Comparison of ENCODE assay signal across 1 cellular context in the genomic region with DNA sequence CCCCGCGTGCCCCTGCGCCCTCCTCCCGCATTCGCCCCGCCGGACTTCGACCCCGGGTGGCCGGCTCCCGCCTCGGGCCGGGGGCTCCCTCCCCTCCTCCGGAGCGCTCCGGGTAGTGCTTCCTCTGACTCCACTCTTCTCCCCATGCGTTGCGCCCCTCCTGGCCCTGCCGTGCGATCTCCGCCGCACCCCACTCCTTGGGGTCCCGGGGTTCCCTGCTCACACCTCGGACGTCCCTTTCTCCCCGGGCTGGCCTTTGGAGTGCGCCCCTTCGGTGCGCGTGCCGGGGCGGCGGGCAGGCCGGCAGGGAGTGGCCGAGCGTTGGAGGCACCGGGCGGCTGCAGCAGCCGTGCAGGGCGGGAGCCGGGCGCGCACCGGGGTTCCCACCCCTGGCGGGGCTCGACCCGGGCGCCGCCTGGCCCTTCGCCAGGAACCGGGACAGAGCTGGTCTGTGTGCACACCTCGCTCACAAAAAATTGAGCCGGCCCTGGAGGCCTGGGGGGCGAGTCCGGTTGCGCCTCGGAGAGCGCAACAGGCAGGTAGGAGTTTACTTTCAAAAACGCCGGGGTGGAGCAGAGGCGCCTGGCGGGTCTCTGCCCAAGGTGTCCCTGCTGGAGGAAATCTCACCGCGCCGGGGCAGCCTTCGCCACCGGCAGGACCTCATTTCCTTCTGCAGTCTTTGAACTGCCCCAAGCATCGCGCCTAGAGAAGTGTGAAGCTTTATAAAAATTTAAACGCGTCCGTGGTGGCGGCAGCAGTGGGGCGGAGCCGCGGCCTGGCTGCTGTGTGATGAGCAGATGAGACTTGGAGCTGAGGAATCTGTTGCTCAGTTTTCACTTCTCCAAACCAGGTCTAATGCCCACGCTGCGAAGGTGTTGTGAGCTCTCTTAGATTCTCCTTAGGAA.
TF ChIP-seq lines count a peak whose summit lies in the region.

No MANE protein-coding gene starts in this region.

TF ChIP-seq in K562, 482 proteins besides CTCF, POLR2A, EP300 and RAD21 (continued from another document and continues in another):
- TF ChIP-seq, protein P1, sequence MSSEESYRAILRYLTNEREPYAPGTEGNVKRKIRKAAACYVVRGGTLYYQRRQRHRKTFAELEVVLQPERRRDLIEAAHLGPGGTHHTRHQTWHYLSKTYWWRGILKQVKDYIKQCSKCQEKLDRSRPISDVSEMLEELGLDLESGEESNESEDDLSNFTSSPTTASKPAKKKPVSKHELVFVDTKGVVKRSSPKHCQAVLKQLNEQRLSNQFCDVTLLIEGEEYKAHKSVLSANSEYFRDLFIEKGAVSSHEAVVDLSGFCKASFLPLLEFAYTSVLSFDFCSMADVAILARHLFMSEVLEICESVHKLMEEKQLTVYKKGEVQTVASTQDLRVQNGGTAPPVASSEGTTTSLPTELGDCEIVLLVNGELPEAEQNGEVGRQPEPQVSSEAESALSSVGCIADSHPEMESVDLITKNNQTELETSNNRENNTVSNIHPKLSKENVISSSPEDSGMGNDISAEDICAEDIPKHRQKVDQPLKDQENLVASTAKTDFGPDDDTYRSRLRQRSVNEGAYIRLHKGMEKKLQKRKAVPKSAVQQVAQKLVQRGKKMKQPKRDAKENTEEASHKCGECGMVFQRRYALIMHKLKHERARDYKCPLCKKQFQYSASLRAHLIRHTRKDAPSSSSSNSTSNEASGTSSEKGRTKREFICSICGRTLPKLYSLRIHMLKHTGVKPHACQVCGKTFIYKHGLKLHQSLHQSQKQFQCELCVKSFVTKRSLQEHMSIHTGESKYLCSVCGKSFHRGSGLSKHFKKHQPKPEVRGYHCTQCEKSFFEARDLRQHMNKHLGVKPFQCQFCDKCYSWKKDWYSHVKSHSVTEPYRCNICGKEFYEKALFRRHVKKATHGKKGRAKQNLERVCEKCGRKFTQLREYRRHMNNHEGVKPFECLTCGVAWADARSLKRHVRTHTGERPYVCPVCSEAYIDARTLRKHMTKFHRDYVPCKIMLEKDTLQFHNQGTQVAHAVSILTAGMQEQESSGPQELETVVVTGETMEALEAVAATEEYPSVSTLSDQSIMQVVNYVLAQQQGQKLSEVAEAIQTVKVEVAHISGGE (CRISPR knock-in tag; IDR thresholded peaks at IDR 0.05): peak in 1 of 3 experiments; percentile 61; a peak in 1 of 6 replicates
- peak; percentile 47; the same call in 1 of the 2 replicates for TF ChIP-seq GATAD2B (IDR thresholded peaks at IDR 0.05; ENCODE audit: borderline replicate concordance)
- TF ChIP-seq ESRRA (IDR thresholded peaks at IDR 0.05; ENCODE audit: borderline replicate concordance, low read depth): no peak
- no peak for TF ChIP-seq KLF6 (CRISPR knock-in tag; IDR thresholded peaks at IDR 0.05; ENCODE audit: borderline replicate concordance)
- TF ChIP-seq ARHGAP35 (IDR thresholded peaks at IDR 0.05; ENCODE audit: partially characterized antibody): no peak
- peak; percentile 58 for TF ChIP-seq RBM22 (IDR thresholded peaks at IDR 0.05; ENCODE audit: low read depth, low read length, poor library complexity, severe bottlenecking)
- TF ChIP-seq ILK (tag; IDR thresholded peaks at IDR 0.05; ENCODE audit: borderline replicate concordance, low read depth): no peak
- no peak for TF ChIP-seq SNRNP70 (optimal IDR thresholded peaks at IDR 0.05; ENCODE audit: low read depth, low read length)
- TF ChIP-seq LEF1 (IDR thresholded peaks at IDR 0.05): no peak
- TF ChIP-seq HNRNPLL (IDR thresholded peaks at IDR 0.05; ENCODE audit: low read depth, low read length, poor library complexity, severe bottlenecking): no peak
- 0 out of 2 replicates have a peak, but pooled peaks have one; percentile 15 for TF ChIP-seq ZNF431 (CRISPR knock-in tag; IDR thresholded peaks at IDR 0.05)
- no peak for TF ChIP-seq NFXL1 (CRISPR knock-in tag; IDR thresholded peaks at IDR 0.05)
- no peak for TF ChIP-seq KLF13 (tag; IDR thresholded peaks at IDR 0.05; ENCODE audit: borderline replicate concordance, low read depth)
- peak; percentile 18 for TF ChIP-seq U2AF1 (optimal IDR thresholded peaks at IDR 0.05; ENCODE audit: low read depth, low read length)
- no peak for TF ChIP-seq SMC3 (conservative IDR thresholded peaks at IDR 0.05; ENCODE audit: insufficient read depth, low read depth, low read length)
- peak; percentile 48; the same call in 1 of the 2 replicates for TF ChIP-seq NCOA6 (IDR thresholded peaks at IDR 0.05)
- peak; percentile 17 to 43; a peak in 2 of 4 replicates for TF ChIP-seq MAZ (CRISPR knock-in tag; conservative IDR thresholded peaks at IDR 0.05 in 1 of 2, IDR thresholded peaks at IDR 0.05 in 1 of 2)
- TF ChIP-seq, protein P2, sequence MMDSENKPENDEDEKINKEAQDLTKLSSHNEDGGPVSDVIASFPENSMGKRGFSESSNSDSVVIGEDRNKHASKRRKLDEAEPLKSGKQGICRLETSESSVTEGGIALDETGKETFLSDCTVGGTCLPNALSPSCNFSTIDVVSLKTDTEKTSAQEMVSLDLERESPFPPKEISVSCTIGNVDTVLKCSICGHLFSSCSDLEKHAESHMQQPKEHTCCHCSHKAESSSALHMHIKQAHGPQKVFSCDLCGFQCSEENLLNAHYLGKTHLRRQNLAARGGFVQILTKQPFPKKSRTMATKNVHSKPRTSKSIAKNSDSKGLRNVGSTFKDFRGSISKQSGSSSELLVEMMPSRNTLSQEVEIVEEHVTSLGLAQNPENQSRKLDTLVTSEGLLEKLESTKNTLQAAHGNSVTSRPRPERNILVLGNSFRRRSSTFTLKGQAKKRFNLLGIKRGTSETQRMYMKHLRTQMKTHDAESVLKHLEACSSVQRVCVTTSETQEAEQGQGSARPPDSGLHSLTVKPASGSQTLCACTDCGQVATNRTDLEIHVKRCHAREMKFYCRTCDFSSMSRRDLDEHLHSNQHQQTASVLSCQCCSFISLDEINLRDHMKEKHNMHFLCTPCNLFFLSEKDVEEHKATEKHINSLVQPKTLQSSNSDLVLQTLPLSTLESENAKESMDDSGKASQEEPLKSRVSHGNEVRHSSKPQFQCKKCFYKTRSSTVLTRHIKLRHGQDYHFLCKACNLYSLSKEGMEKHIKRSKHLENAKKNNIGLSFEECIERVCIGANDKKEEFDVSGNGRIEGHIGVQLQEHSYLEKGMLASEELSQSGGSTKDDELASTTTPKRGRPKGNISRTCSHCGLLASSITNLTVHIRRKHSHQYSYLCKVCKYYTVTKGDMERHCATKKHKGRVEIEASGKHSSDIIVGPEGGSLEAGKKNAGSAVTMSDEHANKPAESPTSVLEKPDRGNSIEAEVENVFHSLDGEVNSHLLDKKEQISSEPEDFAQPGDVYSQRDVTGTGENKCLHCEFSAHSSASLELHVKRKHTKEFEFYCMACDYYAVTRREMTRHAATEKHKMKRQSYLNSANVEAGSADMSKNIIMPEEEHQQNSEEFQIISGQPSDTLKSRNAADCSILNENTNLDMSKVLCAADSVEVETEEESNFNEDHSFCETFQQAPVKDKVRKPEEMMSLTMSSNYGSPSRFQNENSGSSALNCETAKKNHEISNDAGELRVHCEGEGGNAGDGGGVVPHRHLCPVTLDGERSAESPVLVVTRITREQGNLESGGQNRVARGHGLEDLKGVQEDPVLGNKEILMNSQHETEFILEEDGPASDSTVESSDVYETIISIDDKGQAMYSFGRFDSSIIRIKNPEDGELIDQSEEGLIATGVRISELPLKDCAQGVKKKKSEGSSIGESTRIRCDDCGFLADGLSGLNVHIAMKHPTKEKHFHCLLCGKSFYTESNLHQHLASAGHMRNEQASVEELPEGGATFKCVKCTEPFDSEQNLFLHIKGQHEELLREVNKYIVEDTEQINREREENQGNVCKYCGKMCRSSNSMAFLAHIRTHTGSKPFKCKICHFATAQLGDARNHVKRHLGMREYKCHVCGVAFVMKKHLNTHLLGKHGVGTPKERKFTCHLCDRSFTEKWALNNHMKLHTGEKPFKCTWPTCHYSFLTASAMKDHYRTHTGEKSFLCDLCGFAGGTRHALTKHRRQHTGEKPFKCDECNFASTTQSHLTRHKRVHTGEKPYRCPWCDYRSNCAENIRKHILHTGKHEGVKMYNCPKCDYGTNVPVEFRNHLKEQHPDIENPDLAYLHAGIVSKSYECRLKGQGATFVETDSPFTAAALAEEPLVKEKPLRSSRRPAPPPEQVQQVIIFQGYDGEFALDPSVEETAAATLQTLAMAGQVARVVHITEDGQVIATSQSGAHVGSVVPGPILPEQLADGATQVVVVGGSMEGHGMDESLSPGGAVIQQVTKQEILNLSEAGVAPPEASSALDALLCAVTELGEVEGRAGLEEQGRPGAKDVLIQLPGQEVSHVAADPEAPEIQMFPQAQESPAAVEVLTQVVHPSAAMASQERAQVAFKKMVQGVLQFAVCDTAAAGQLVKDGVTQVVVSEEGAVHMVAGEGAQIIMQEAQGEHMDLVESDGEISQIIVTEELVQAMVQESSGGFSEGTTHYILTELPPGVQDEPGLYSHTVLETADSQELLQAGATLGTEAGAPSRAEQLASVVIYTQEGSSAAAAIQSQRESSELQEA (IDR thresholded peaks at IDR 0.05; ENCODE audit: low read depth): no peak
- TF ChIP-seq KDM1A (IDR thresholded peaks at IDR 0.05): no peak
- TF ChIP-seq IFI16 (CRISPR knock-in tag; IDR thresholded peaks at IDR 0.05): no peak
- TF ChIP-seq FUS (optimal IDR thresholded peaks at IDR 0.05; ENCODE audit: low read depth, low read length): peak; percentile 26
- no peak for TF ChIP-seq KAT7 (CRISPR knock-in tag; IDR thresholded peaks at IDR 0.05; ENCODE audit: borderline replicate concordance)
- TF ChIP-seq, protein P3, sequence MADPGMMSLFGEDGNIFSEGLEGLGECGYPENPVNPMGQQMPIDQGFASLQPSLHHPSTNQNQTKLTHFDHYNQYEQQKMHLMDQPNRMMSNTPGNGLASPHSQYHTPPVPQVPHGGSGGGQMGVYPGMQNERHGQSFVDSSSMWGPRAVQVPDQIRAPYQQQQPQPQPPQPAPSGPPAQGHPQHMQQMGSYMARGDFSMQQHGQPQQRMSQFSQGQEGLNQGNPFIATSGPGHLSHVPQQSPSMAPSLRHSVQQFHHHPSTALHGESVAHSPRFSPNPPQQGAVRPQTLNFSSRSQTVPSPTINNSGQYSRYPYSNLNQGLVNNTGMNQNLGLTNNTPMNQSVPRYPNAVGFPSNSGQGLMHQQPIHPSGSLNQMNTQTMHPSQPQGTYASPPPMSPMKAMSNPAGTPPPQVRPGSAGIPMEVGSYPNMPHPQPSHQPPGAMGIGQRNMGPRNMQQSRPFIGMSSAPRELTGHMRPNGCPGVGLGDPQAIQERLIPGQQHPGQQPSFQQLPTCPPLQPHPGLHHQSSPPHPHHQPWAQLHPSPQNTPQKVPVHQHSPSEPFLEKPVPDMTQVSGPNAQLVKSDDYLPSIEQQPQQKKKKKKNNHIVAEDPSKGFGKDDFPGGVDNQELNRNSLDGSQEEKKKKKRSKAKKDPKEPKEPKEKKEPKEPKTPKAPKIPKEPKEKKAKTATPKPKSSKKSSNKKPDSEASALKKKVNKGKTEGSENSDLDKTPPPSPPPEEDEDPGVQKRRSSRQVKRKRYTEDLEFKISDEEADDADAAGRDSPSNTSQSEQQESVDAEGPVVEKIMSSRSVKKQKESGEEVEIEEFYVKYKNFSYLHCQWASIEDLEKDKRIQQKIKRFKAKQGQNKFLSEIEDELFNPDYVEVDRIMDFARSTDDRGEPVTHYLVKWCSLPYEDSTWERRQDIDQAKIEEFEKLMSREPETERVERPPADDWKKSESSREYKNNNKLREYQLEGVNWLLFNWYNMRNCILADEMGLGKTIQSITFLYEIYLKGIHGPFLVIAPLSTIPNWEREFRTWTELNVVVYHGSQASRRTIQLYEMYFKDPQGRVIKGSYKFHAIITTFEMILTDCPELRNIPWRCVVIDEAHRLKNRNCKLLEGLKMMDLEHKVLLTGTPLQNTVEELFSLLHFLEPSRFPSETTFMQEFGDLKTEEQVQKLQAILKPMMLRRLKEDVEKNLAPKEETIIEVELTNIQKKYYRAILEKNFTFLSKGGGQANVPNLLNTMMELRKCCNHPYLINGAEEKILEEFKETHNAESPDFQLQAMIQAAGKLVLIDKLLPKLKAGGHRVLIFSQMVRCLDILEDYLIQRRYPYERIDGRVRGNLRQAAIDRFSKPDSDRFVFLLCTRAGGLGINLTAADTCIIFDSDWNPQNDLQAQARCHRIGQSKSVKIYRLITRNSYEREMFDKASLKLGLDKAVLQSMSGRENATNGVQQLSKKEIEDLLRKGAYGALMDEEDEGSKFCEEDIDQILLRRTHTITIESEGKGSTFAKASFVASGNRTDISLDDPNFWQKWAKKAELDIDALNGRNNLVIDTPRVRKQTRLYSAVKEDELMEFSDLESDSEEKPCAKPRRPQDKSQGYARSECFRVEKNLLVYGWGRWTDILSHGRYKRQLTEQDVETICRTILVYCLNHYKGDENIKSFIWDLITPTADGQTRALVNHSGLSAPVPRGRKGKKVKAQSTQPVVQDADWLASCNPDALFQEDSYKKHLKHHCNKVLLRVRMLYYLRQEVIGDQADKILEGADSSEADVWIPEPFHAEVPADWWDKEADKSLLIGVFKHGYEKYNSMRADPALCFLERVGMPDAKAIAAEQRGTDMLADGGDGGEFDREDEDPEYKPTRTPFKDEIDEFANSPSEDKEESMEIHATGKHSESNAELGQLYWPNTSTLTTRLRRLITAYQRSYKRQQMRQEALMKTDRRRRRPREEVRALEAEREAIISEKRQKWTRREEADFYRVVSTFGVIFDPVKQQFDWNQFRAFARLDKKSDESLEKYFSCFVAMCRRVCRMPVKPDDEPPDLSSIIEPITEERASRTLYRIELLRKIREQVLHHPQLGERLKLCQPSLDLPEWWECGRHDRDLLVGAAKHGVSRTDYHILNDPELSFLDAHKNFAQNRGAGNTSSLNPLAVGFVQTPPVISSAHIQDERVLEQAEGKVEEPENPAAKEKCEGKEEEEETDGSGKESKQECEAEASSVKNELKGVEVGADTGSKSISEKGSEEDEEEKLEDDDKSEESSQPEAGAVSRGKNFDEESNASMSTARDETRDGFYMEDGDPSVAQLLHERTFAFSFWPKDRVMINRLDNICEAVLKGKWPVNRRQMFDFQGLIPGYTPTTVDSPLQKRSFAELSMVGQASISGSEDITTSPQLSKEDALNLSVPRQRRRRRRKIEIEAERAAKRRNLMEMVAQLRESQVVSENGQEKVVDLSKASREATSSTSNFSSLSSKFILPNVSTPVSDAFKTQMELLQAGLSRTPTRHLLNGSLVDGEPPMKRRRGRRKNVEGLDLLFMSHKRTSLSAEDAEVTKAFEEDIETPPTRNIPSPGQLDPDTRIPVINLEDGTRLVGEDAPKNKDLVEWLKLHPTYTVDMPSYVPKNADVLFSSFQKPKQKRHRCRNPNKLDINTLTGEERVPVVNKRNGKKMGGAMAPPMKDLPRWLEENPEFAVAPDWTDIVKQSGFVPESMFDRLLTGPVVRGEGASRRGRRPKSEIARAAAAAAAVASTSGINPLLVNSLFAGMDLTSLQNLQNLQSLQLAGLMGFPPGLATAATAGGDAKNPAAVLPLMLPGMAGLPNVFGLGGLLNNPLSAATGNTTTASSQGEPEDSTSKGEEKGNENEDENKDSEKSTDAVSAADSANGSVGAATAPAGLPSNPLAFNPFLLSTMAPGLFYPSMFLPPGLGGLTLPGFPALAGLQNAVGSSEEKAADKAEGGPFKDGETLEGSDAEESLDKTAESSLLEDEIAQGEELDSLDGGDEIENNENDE (IDR thresholded peaks at IDR 0.05; ENCODE audit: low read depth, low read length): no peak
- TF ChIP-seq HDAC6 (IDR thresholded peaks at IDR 0.05; ENCODE audit: low read depth, low read length): peak; percentile 31; the same call in 1 of the 2 replicates
- no peak for TF ChIP-seq CAMTA2 (CRISPR knock-in tag; conservative IDR thresholded peaks at IDR 0.05)
- peak; percentile 72 for TF ChIP-seq KDM5B (IDR thresholded peaks at IDR 0.05; ENCODE audit: insufficient replicate concordance, low read depth, low read length)
- no peak for TF ChIP-seq SMARCB1 (IDR thresholded peaks at IDR 0.05; ENCODE audit: insufficient read length, low read depth)
